19 cellular contexts compared by ENCODE assay signal in genomic region chrX:20309796-20310195, GRCh38. TPM values are rescaled to one million over a fixed set of nuclear protein-coding genes. Genes with fewer than 3 reads are reported as not detected.
DNase-seq lines count a peak whose midpoint lies in the region; ATAC-seq and TF ChIP-seq lines count a peak whose summit lies in the region.
"Had no signal": no experiment of that assay in that cellular context is flagged by ENCODE, and none has a peak within 500 bp of the region (broad histone marks: within the 10 kb centered on the region; RNA-seq: fewer than 3 reads in every experiment).

No MANE protein-coding gene starts in this region.

- H3K27ac ChIP-seq in testis: no peak overlapping the region
- H3K27ac ChIP-seq: ascending aorta, upper lobe of right lung had no signal

- H3K4me1 ChIP-seq in testis: no peaks in the 10 kb centered on the region
- H3K4me1 ChIP-seq: ascending aorta, upper lobe of right lung had no signal

- TF ChIP-seq POLR2A in testis (IDR thresholded peaks at IDR 0.05): no peak

- no peaks in the 10 kb centered on the region for H3K9me3 ChIP-seq in testis
- H3K9me3 ChIP-seq: ascending aorta, upper lobe of right lung had no signal

- H3K27me3 ChIP-seq in testis: no peaks in the 10 kb centered on the region
- H3K27me3 ChIP-seq: ascending aorta, upper lobe of right lung had no signal

- WGBS in testis, 2 donors: 62 to 85% methylated on average over 8 of the region's 8 CpGs

- TF ChIP-seq CTCF in testis (IDR thresholded peaks at IDR 0.05): no peak

- ATAC-seq in GM21723 (IDR thresholded peaks at IDR 0.05; ENCODE audit: unreplicated experiment): no peak
- ATAC-seq: activated T-helper 17 cell treated with anti-CD3 and anti-CD28 coated beads, Interleukin-2, amount 50 U/mL, for 72 hours; upper lobe of right lung had no signal

- no peak overlapping the region for H3K4me3 ChIP-seq in testis
- H3K4me3 ChIP-seq: ascending aorta, upper lobe of right lung had no signal

- no peaks in the 10 kb centered on the region for H3K36me3 ChIP-seq in testis (ENCODE audit: low read depth, missing control alignments)
- H3K36me3 ChIP-seq: ascending aorta, upper lobe of right lung had no signal

- DNase-seq in A172 (ENCODE audit: low spot score): peak; percentile 2
- DNase-seq in H4 (ENCODE audit: low spot score): peak; percentile 8
- peak; percentile 11 for DNase-seq in amniotic epithelial cell (ENCODE audit: low read depth)
- DNase-seq in inferior parietal cortex (ENCODE audit: extremely low spot score): peak; percentile 18
- DNase-seq in stimulated activated CD4-positive, alpha-beta T cell treated with anti-CD3 and anti-CD28 coated beads, Interleukin-15, amount 100 ng/mL, for 24 hours: no peak
- no peak for DNase-seq in testis
- no peak for DNase-seq in activated CD8-positive, alpha-beta memory T cell treated with anti-CD3 and anti-CD28 coated beads, Interleukin-2, amount 50 U/mL, for 4 hours
- DNase-seq: activated CD4-positive, alpha-beta T cell treated with anti-CD3 and anti-CD28 coated beads, Interleukin-2, amount 10 ng/mL, durations not matched to agents 7 days and 5 days; head of caudate nucleus; Kasumi-1; NCI-H1105; NCI-H2029; NCI-H2227 treated with DMSO at 0.1 percent for 48 hours; small intestine; stimulated activated CD4-positive, alpha-beta T cell treated with anti-CD3 and anti-CD28 coated beads, Interleukin-2, amount 100 ng/mL, for 24 hours; upper lobe of right lung had no signal

- intact Hi-C loops in testis (cut with DNase I; ENCODE audit: low total_unique reads): no loop called here

RNA-seq across cellular contexts. Expression of gene RPS6KA3, which starts 43.1 kb away (rescaled TPM):
- 56.4 and 62.5 TPM in 2 replicates for total RNA-seq in A172 (2014; rRNA removed; shearing (Covaris generic))
- 48.0 and 60.0 TPM in 2 replicates for total RNA-seq in H4 (2014; rRNA removed; shearing (Covaris generic))
- total RNA-seq in testis: 10 to 100 TPM; 12.5 to 12.6 TPM
- 8.5 TPM for polyA plus RNA-seq in testis (ENCODE audit: insufficient read depth, low read depth, low replicate concordance)

Comparison
In these comparisons a context has a peak if more than half of its experiments do, and no peak if none do; other contexts are left out.
1. DNase-seq: peak in A172 (single experiment), H4 (single experiment), amniotic epithelial cell (single experiment) and inferior parietal cortex (single experiment); none in stimulated activated CD4-positive, alpha-beta T cell treated with anti-CD3 and anti-CD28 coated beads, Interleukin-15, amount 100 ng/mL, for 24 hours (single experiment), testis (single experiment) and activated CD8-positive, alpha-beta memory T cell treated with anti-CD3 and anti-CD28 coated beads, Interleukin-2, amount 50 U/mL, for 4 hours (single experiment).